Comparison of ENCODE assay signal across 8 cellular contexts in the genomic region with DNA sequence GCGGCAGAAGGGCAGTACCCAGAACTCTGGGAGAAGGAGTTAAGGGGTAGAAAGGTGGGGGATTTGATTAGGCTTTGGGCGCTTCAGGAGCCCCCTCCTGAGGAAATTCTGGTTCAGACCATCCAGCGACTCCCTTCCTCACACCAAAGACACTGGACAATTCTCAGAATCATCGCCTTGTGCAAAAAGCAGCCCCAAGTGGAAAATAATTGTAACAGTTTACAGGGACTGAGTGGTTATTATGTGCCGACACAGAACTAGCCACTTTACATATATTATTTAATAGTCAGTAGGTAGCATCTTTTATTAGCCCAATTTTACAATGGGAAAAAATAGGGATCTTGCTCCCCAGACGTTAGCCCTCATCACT. TPM values are rescaled to one million over a fixed set of nuclear protein-coding genes. Genes with fewer than 3 reads are reported as not detected.
DNase-seq lines count a peak whose midpoint lies in the region; ATAC-seq, FAIRE-seq and TF ChIP-seq lines count a peak whose summit lies in the region.

No MANE protein-coding gene starts in this region.

- H3K4me3 ChIP-seq in GM12878 (0 out of 2 replicates have a peak overlapping the region, but pooled peaks have one; percentile 61), lower lobe of right lung (peak overlapping the region; percentile 85), tibial nerve (peak overlapping the region; percentile 61 to 92 (median 70))

- H3K27me3 Mint-ChIP-seq in activated T-cell treated with anti-CD3 and anti-CD28 coated beads, Interleukin-2, amount 50 U/mL, for 72 hours (ENCODE audit: low read depth): no peaks in the 10 kb centered on the region

- no peak for DNase-seq in activated T-cell treated with anti-CD3 and anti-CD28 coated beads, Interleukin-2, amount 50 U/mL, for 72 hours
- DNase-seq in activated T-cell treated with anti-CD3 and anti-CD28 coated beads for 4 hours (no peak), GM12878 (ENCODE audit: low read depth, low spot score) (no peak), lower lobe of right lung (no peak), tibial nerve (ENCODE audit: low spot score in 2 of 2) (no peak), DMS53 (lab: John Stamatoyannopoulos, UW) (no peak), GM13977 (ENCODE audit: low spot score) (no peak), cerebellum (ENCODE audit: low spot score) (no peak)

- peak overlapping the region; percentile 70 to 83 for H3K4me3 Mint-ChIP-seq in activated T-cell treated with anti-CD3 and anti-CD28 coated beads, Interleukin-2, amount 50 U/mL, for 72 hours

- TF ChIP-seq POLR2A in GM12878 (IDR thresholded peaks at IDR 0.05; ENCODE audit: low read depth, low read length): no peak
- no peak for TF ChIP-seq POLR2A in tibial nerve (IDR thresholded peaks at IDR 0.05)

- TF ChIP-seq RAD21 in GM12878 (IDR thresholded peaks at IDR 0.05; ENCODE audit: insufficient read depth, low read depth, low read length): no peak

- H3K9me3 ChIP-seq in GM12878 (replicated peaks; ENCODE audit: control insufficient read depth, insufficient read depth, low read length): no peaks in the 10 kb centered on the region
- no peaks in the 10 kb centered on the region for H3K9me3 ChIP-seq in lower lobe of right lung
- H3K9me3 ChIP-seq in tibial nerve: no peaks in the 10 kb centered on the region

- peak overlapping the region; percentile 62; the same call in 1 of the 2 replicates for H2AFZ ChIP-seq in GM12878 (ENCODE audit: control insufficient read depth, low read depth, low read length)

- in situ Hi-C loops in GM12878 (cut with MboI): no loop called here
- in situ Hi-C loops in GM13977 (cut with MboI; ENCODE audit: low pct_unique_long_range_greater_than_20kb, low sequenced_read_pairs, unreplicated experiment): no loop called here

- RAD21 ChIA-PET in GM12878 (lab: Charles Lee; ENCODE audit: unreplicated experiment): no interaction called here

- H3K27ac ChIP-seq in GM12878 (ENCODE audit: control insufficient read depth, insufficient read depth): no peak overlapping the region
- peak overlapping the region; percentile 88 for H3K27ac ChIP-seq in lower lobe of right lung
- H3K27ac ChIP-seq in tibial nerve: peak overlapping the region; percentile 81 to 97 (median 92)

- ATAC-seq in activated T-cell treated with anti-CD3 and anti-CD28 coated beads, Interleukin-2, amount 50 U/mL, for 72 hours (replicated peaks in 1 of 2): no peak
- ATAC-seq in GM12878 (no peak), lower lobe of right lung (no peak)

- H4K20me1 ChIP-seq in GM12878 (ENCODE audit: control insufficient read depth, insufficient read depth): no peaks in the 10 kb centered on the region

- no TSS peak for BruUV-seq in GM12878 (replicated peaks; lab: Mats Ljungman, UMichigan)

- intact Hi-C loops in GM12878 (cut with micrococcal nuclease; ENCODE audit: unreplicated experiment) (loop anchor here (5.0 kb wide), 1 partner anchor 72 kb away; no protein-coding TSS in a partner anchor), lower lobe of right lung (cut with DNase I) (no loop called here)

- H3K4me2 ChIP-seq in GM12878 (ENCODE audit: control insufficient read depth, insufficient read depth): peak overlapping the region; percentile 84; the same call in 1 of the 2 replicates

- H3K79me2 ChIP-seq in GM12878 (ENCODE audit: control insufficient read depth, insufficient read depth, low read length): peaks cover 1% of the 10 kb centered on the region

- peak overlapping the region; percentile 32; the same call in 1 of the 2 replicates for H3K9ac ChIP-seq in GM12878 (ENCODE audit: control insufficient read depth, insufficient read depth, low read length)

- CTCF ChIA-PET in GM12878 (lab: Yijun Ruan, JAX): no interaction called here

- 32% methylated on average over 6 of the region's 6 CpGs for WGBS in GM12878 (ENCODE audit: insufficient coverage, insufficient replicate concordance, low lambda C conversion rate, missing lambda C conversion rate)
- WGBS in tibial nerve, 2 donors: 25 to 29% methylated on average over 6 of the region's 6 CpGs

- H3K4me1 ChIP-seq in GM12878 (ENCODE audit: control insufficient read depth, insufficient read depth, low read length): peaks cover 8% of the 10 kb centered on the region
- peaks cover 15% of the 10 kb centered on the region for H3K4me1 ChIP-seq in lower lobe of right lung
- peaks cover 0 to 37% (median 11%) of the 10 kb centered on the region in 4 donors for H3K4me1 ChIP-seq in tibial nerve

- H3K36me3 ChIP-seq in GM12878 (ENCODE audit: control insufficient read depth in 2 of 2, insufficient read depth in 2 of 2, low read length in 1 of 2) (peaks cover 1 to 10% of the 10 kb centered on the region in 2 experiments; a peak in 3 of 4 replicates), lower lobe of right lung (peaks cover 30% of the 10 kb centered on the region), tibial nerve (peaks cover 0 to 31% (median 0%) of the 10 kb centered on the region in 3 donors)

- TF ChIP-seq EP300 in GM12878 (IDR thresholded peaks at IDR 0.05; ENCODE audit: borderline replicate concordance in 1 of 2, control insufficient read depth in 1 of 2, low read depth in 2 of 2, low read length in 2 of 2): no peak
- no peak for TF ChIP-seq EP300 in tibial nerve (IDR thresholded peaks at IDR 0.05)

- no peak for FAIRE-seq in GM12878 (lab: Jason Lieb, UNC)

- TF ChIP-seq CTCF in GM12878 (IDR thresholded peaks at IDR 0.05 in 2 of 3, conservative IDR thresholded peaks at IDR 0.05 in 1 of 3; ENCODE audit: control insufficient read depth in 2 of 3, extremely low read depth in 1 of 3, insufficient read depth in 1 of 3, low read depth in 3 of 3, low read length in 3 of 3) (no peak), lower lobe of right lung (IDR thresholded peaks at IDR 0.05) (no peak), tibial nerve (IDR thresholded peaks at IDR 0.05) (no peak), GM13977 (IDR thresholded peaks at IDR 0.05; ENCODE audit: extremely low read depth, insufficient read depth, missing control alignments) (no peak)

- H3K9me3 Mint-ChIP-seq in activated T-cell treated with anti-CD3 and anti-CD28 coated beads, Interleukin-2, amount 50 U/mL, for 72 hours: no peaks in the 10 kb centered on the region

- H3K27me3 ChIP-seq in GM12878 (replicated peaks in 1 of 2; ENCODE audit: control insufficient read depth in 2 of 2, insufficient read depth in 2 of 2, low read length in 1 of 2) (no peaks in the 10 kb centered on the region), lower lobe of right lung (ENCODE audit: low read depth) (no peaks in the 10 kb centered on the region), tibial nerve (no peaks in the 10 kb centered on the region)

- SMC1A ChIA-PET in GM12878 (lab: Charles Lee; ENCODE audit: uncharacterized antibody, unreplicated experiment): interaction anchor here (0.7 to 2.4 kb wide), 4 partner anchors 9 to 122 kb away, joined by 3 to 8 read pairs (median 3); no protein-coding TSS in a partner anchor

- H3K36me3 Mint-ChIP-seq in activated T-cell treated with anti-CD3 and anti-CD28 coated beads, Interleukin-2, amount 50 U/mL, for 72 hours (ENCODE audit: insufficient read depth in 2 of 2): peaks cover 2 to 3% of the 10 kb centered on the region in 2 donors

- POLR2A ChIA-PET in GM12878 (lab: Charles Lee): interaction anchor here (1.2 kb wide), 1 partner anchor 11 kb away, joined by 3 read pairs; no protein-coding TSS in a partner anchor

- H3K27ac Mint-ChIP-seq in activated T-cell treated with anti-CD3 and anti-CD28 coated beads, Interleukin-2, amount 50 U/mL, for 72 hours: peak overlapping the region; percentile 27

- H3K4me1 Mint-ChIP-seq in activated T-cell treated with anti-CD3 and anti-CD28 coated beads, Interleukin-2, amount 50 U/mL, for 72 hours (ENCODE audit: low read depth): peaks cover 14% of the 10 kb centered on the region

RNA-seq across cellular contexts. Expression of a gene that starts 0.7 kb away (rescaled TPM):
- 1 to 10 TPM; 8.4 to 9.2 TPM for total RNA-seq in activated T-cell treated with anti-CD3 and anti-CD28 coated beads, Interleukin-2, amount 50 U/mL, for 72 hours
- total RNA-seq in GM12878 (2013; cell fraction: nucleolus; rRNA removed): 14.7 and 15.4 TPM in 2 replicates
- total RNA-seq in GM12878 (2014; rRNA removed) (6.1 and 11.8 TPM in 2 replicates), GM12878 (2014; rRNA removed; fragmentation: Illumina TruSeq; extraction: Trizol) (3.4 and 3.7 TPM in 2 replicates), GM12878 (2021) (6.9 and 8.7 TPM in 2 replicates), lower lobe of right lung (18.9 TPM), tibial nerve (10 to 100 TPM; 25.6 to 47.7 (median 31.8) TPM), cerebellum (63.9 TPM)
- polyA plus RNA-seq in GM12878 (2011; ENCODE audit: low read depth): 2.9 TPM
- polyA plus RNA-seq in GM12878 (2011; rRNA removed) (3.3 and 4.4 TPM in 2 replicates), GM12878 (2014; fragmentation: Illumina TruSeq; extraction: Trizol) (4.7 and 7.5 TPM in 2 replicates), GM12878 (2014; fragmentation: Nextera tagmentation; extraction: Ambion mirVana) (under 1 TPM; 0.34 to 0.55 TPM), GM12878 (2014; rRNA removed) (11.0 and 18.3 TPM in 2 replicates), GM12878 (2016; fragmentation: Nextera tagmentation; extraction: Ambion mirVana) (1 to 10 TPM; 4.6 to 5.0 TPM)
- polyA plus RNA-seq in GM12878 (2011; cell fraction: cytosol; rRNA removed): 4.2 and 5.7 TPM in 2 replicates
- 28.2 and 29.4 TPM in 2 replicates for polyA plus RNA-seq in GM12878 (2011; cell fraction: nucleus; rRNA removed)
- polyA plus RNA-seq in GM12878 (2012): 4.2 and 5.3 TPM in 2 replicates
- polyA minus RNA-seq in GM12878 (2011; rRNA and poly(A)+ RNA removed): 4.3 and 5.5 TPM in 2 replicates
- polyA minus RNA-seq in GM12878 (2011; cell fraction: cytosol; rRNA and poly(A)+ RNA removed): 2.4 and 3.0 TPM in 2 replicates
- 4.0 and 10.0 TPM in 2 replicates for polyA minus RNA-seq in GM12878 (2011; cell fraction: nucleus; rRNA and poly(A)+ RNA removed)

RNA-seq across cellular contexts. Expression of a gene that starts 6.7 kb away (rescaled TPM):
- total RNA-seq in activated T-cell treated with anti-CD3 and anti-CD28 coated beads, Interleukin-2, amount 50 U/mL, for 72 hours: 10 to 100 TPM; 45.9 to 48.2 TPM
- 53.4 and 65.2 TPM in 2 replicates for total RNA-seq in GM12878 (2013; cell fraction: nucleolus; rRNA removed)
- total RNA-seq in GM12878 (2014; rRNA removed) (47.7 and 49.5 TPM in 2 replicates), GM12878 (2014; rRNA removed; fragmentation: Illumina TruSeq; extraction: Trizol) (35.6 TPM in 2 replicates), GM12878 (2021) (44.2 and 48.4 TPM in 2 replicates), lower lobe of right lung (38.8 TPM), tibial nerve (10 to 100 TPM; 40.0 to 63.9 (median 49.7) TPM), cerebellum (22.3 TPM)
- polyA plus RNA-seq in GM12878 (2011; ENCODE audit: low read depth): 36.2 TPM
- polyA plus RNA-seq in GM12878 (2011; rRNA removed) (35.9 and 44.7 TPM in 2 replicates), GM12878 (2014; fragmentation: Illumina TruSeq; extraction: Trizol) (41.4 and 52.8 TPM in 2 replicates), GM12878 (2014; fragmentation: Nextera tagmentation; extraction: Ambion mirVana) (10 to 100 TPM; 11.7 to 18.9 TPM), GM12878 (2014; rRNA removed) (59.8 and 65.5 TPM in 2 replicates), GM12878 (2016; fragmentation: Nextera tagmentation; extraction: Ambion mirVana) (10 to 100 TPM; 49.5 to 53.1 TPM)
- polyA plus RNA-seq in GM12878 (2011; cell fraction: cytosol; rRNA removed): 40.0 and 50.8 TPM in 2 replicates
- polyA plus RNA-seq in GM12878 (2011; cell fraction: nucleus; rRNA removed): 130 and 160 TPM in 2 replicates
- 43.4 and 52.7 TPM in 2 replicates for polyA plus RNA-seq in GM12878 (2012)
- polyA minus RNA-seq in GM12878 (2011; rRNA and poly(A)+ RNA removed): 33.1 and 33.8 TPM in 2 replicates
- polyA minus RNA-seq in GM12878 (2011; cell fraction: cytosol; rRNA and poly(A)+ RNA removed): 8.4 and 9.6 TPM in 2 replicates
- polyA minus RNA-seq in GM12878 (2011; cell fraction: nucleus; rRNA and poly(A)+ RNA removed): 49.7 and 60.0 TPM in 2 replicates

RNA-seq across cellular contexts. Expression of a gene that starts 6.9 kb away (rescaled TPM):
- 10 to 100 TPM; 32.7 to 35.1 TPM for total RNA-seq in activated T-cell treated with anti-CD3 and anti-CD28 coated beads, Interleukin-2, amount 50 U/mL, for 72 hours
- total RNA-seq in GM12878 (2013; cell fraction: nucleolus; rRNA removed): 209 and 215 TPM in 2 replicates
- total RNA-seq in GM12878 (2014; rRNA removed): 40.5 and 41.4 TPM in 2 replicates
- total RNA-seq in GM12878 (2014; rRNA removed; fragmentation: Illumina TruSeq; extraction: Trizol): 28.8 and 30.3 TPM in 2 replicates
- 39.2 and 42.1 TPM in 2 replicates for total RNA-seq in GM12878 (2021)
- 25.9 TPM for polyA plus RNA-seq in GM12878 (2011; ENCODE audit: low read depth)
- 58.6 and 64.3 TPM in 2 replicates for polyA plus RNA-seq in GM12878 (2011; rRNA removed)
- 66.0 and 70.2 TPM in 2 replicates for polyA plus RNA-seq in GM12878 (2011; cell fraction: cytosol; rRNA removed)
- polyA plus RNA-seq in GM12878 (2011; cell fraction: nucleus; rRNA removed): 65.6 and 86.1 TPM in 2 replicates
- 29.4 and 30.0 TPM in 2 replicates for polyA plus RNA-seq in GM12878 (2012)
- polyA plus RNA-seq in GM12878 (2014; fragmentation: Illumina TruSeq; extraction: Trizol): 32.9 and 36.1 TPM in 2 replicates
- polyA plus RNA-seq in GM12878 (2014; fragmentation: Nextera tagmentation; extraction: Ambion mirVana): 100 to 1,000 TPM in 1 of 2 experiments, 10 to 100 TPM in 1; 93.3 to 126 TPM
- polyA plus RNA-seq in GM12878 (2014; rRNA removed): 33.5 and 47.8 TPM in 2 replicates
- 10 to 100 TPM; 58.4 to 61.6 TPM for polyA plus RNA-seq in GM12878 (2016; fragmentation: Nextera tagmentation; extraction: Ambion mirVana)
- polyA minus RNA-seq in GM12878 (2011; rRNA and poly(A)+ RNA removed): 44.2 and 73.7 TPM in 2 replicates
- 15.5 and 24.5 TPM in 2 replicates for polyA minus RNA-seq in GM12878 (2011; cell fraction: cytosol; rRNA and poly(A)+ RNA removed)
- 77.0 and 98.9 TPM in 2 replicates for polyA minus RNA-seq in GM12878 (2011; cell fraction: nucleus; rRNA and poly(A)+ RNA removed)
- 34.6 TPM for total RNA-seq in lower lobe of right lung
- total RNA-seq in tibial nerve: 10 to 100 TPM; 37.1 to 66.6 (median 51.7) TPM
- total RNA-seq in cerebellum: 30.7 TPM

RNA-seq across cellular contexts. Expression of a gene that starts 22.7 kb away (rescaled TPM):
- total RNA-seq in activated T-cell treated with anti-CD3 and anti-CD28 coated beads, Interleukin-2, amount 50 U/mL, for 72 hours: 10 to 100 TPM; 38.5 to 44.4 TPM
- 157 and 165 TPM in 2 replicates for total RNA-seq in GM12878 (2013; cell fraction: nucleolus; rRNA removed)
- total RNA-seq in GM12878 (2014; rRNA removed) (10.1 and 11.7 TPM in 2 replicates), GM12878 (2014; rRNA removed; fragmentation: Illumina TruSeq; extraction: Trizol) (6.7 and 7.8 TPM in 2 replicates), GM12878 (2021) (12.3 and 14.0 TPM in 2 replicates), lower lobe of right lung (12.0 TPM), tibial nerve (10 to 100 TPM; 17.2 to 27.3 (median 21.0) TPM), cerebellum (13.5 TPM)
- polyA plus RNA-seq in GM12878 (2011; ENCODE audit: low read depth): 12.7 TPM
- polyA plus RNA-seq in GM12878 (2011; rRNA removed) (9.4 and 13.6 TPM in 2 replicates), GM12878 (2014; fragmentation: Illumina TruSeq; extraction: Trizol) (7.6 and 10.6 TPM in 2 replicates), GM12878 (2014; fragmentation: Nextera tagmentation; extraction: Ambion mirVana) (1 to 10 TPM in 1 of 2 experiments, under 1 TPM in 1; 0.99 to 1.1 TPM), GM12878 (2014; rRNA removed) (16.5 and 16.9 TPM in 2 replicates), GM12878 (2016; fragmentation: Nextera tagmentation; extraction: Ambion mirVana) (1 to 10 TPM; 4.0 to 6.1 TPM)
- polyA plus RNA-seq in GM12878 (2011; cell fraction: cytosol; rRNA removed): 10.3 and 12.6 TPM in 2 replicates
- 146 and 224 TPM in 2 replicates for polyA plus RNA-seq in GM12878 (2011; cell fraction: nucleus; rRNA removed)
- polyA plus RNA-seq in GM12878 (2012): 19.4 TPM in 2 replicates
- polyA minus RNA-seq in GM12878 (2011; rRNA and poly(A)+ RNA removed): 33.1 and 43.5 TPM in 2 replicates
- 4.6 and 4.7 TPM in 2 replicates for polyA minus RNA-seq in GM12878 (2011; cell fraction: cytosol; rRNA and poly(A)+ RNA removed)
- polyA minus RNA-seq in GM12878 (2011; cell fraction: nucleus; rRNA and poly(A)+ RNA removed): 40.4 and 49.0 TPM in 2 replicates

RNA-seq across cellular contexts. Expression of a gene that starts 33.6 kb away (rescaled TPM):
- total RNA-seq in activated T-cell treated with anti-CD3 and anti-CD28 coated beads, Interleukin-2, amount 50 U/mL, for 72 hours: 1 to 10 TPM; 1.2 to 1.6 TPM
- 0.67 TPM in 1 of 2 replicates, not detected in the other for total RNA-seq in GM12878 (2013; cell fraction: nucleolus; rRNA removed)
- 1.7 TPM in 1 of 2 replicates, not detected in the other for total RNA-seq in GM12878 (2014; rRNA removed)
- total RNA-seq in GM12878 (2014; rRNA removed; fragmentation: Illumina TruSeq; extraction: Trizol): 0.09 and 0.37 TPM in 2 replicates
- 1.7 and 2.1 TPM in 2 replicates for total RNA-seq in GM12878 (2021)
- polyA plus RNA-seq in GM12878 (2011; ENCODE audit: low read depth): 1.0 TPM
- 0.06 and 0.23 TPM in 2 replicates for polyA plus RNA-seq in GM12878 (2011; rRNA removed)
- polyA plus RNA-seq in GM12878 (2011; cell fraction: cytosol; rRNA removed): not detected in 2 replicates
- polyA plus RNA-seq in GM12878 (2011; cell fraction: nucleus; rRNA removed): 0.48 and 0.91 TPM in 2 replicates
- polyA plus RNA-seq in GM12878 (2012): 0.06 and 0.14 TPM in 2 replicates
- polyA plus RNA-seq in GM12878 (2014; fragmentation: Illumina TruSeq; extraction: Trizol): 0.18 and 0.29 TPM in 2 replicates
- under 1 TPM; 0.11 TPM for polyA plus RNA-seq in GM12878 (2014; fragmentation: Nextera tagmentation; extraction: Ambion mirVana)
- 0.33 and 0.60 TPM in 2 replicates for polyA plus RNA-seq in GM12878 (2014; rRNA removed)
- under 1 TPM in 1 of 2 experiments, not detected in 1; 0.08 TPM for polyA plus RNA-seq in GM12878 (2016; fragmentation: Nextera tagmentation; extraction: Ambion mirVana)
- polyA minus RNA-seq in GM12878 (2011; rRNA and poly(A)+ RNA removed): 0.44 TPM in 1 of 2 replicates, not detected in the other
- polyA minus RNA-seq in GM12878 (2011; cell fraction: cytosol; rRNA and poly(A)+ RNA removed): not detected in 2 replicates
- 0.67 TPM in 1 of 2 replicates, not detected in the other for polyA minus RNA-seq in GM12878 (2011; cell fraction: nucleus; rRNA and poly(A)+ RNA removed)
- 1.7 TPM for total RNA-seq in lower lobe of right lung
- 1 to 10 TPM; 1.0 to 7.5 (median 4.8) TPM for total RNA-seq in tibial nerve
- 4.4 TPM for total RNA-seq in cerebellum
